Comparison of ENCODE assay signal across 18 cellular contexts in genomic region chr14:51750542-51750941, GRCh38.
DNase-seq lines count a peak whose midpoint lies in the region; ATAC-seq and TF ChIP-seq lines count a peak whose summit lies in the region.
"Had no signal": no experiment of that assay in that cellular context is flagged by ENCODE, and none has a peak within 500 bp of the region (broad histone marks: within the 10 kb centered on the region; RNA-seq: fewer than 3 reads in every experiment).

No MANE protein-coding gene starts in this region.

- H3K27me3 ChIP-seq in Loucy (ENCODE audit: insufficient read depth, low read length, poor library complexity, severe bottlenecking): no peaks in the 10 kb centered on the region
- H3K27me3 ChIP-seq: cardiac muscle cell, SJCRH30, uterus had no signal

- H3K4me1 ChIP-seq in Loucy (ENCODE audit: insufficient read depth, low read length, poor library complexity, severe bottlenecking): no peaks in the 10 kb centered on the region
- H3K4me1 ChIP-seq: SJCRH30, uterus had no signal

- peaks cover 2% of the 10 kb centered on the region for H3K27me3 Mint-ChIP-seq in activated CD4-positive, alpha-beta T cell treated with anti-CD3 and anti-CD28 coated beads for 36 hours
- H3K27me3 Mint-ChIP-seq in chondrocyte (ENCODE audit: low read depth): no peaks in the 10 kb centered on the region
- no peaks in the 10 kb centered on the region for H3K27me3 Mint-ChIP-seq in osteocyte (ENCODE audit: unreplicated experiment)

- H3K9me3 ChIP-seq in Loucy (ENCODE audit: insufficient read depth, low read depth, low read length): no peaks in the 10 kb centered on the region
- H3K9me3 ChIP-seq: SJCRH30, uterus had no signal

- CTCF ChIA-PET in activated CD4-positive, alpha-beta T cell treated with anti-CD3 and anti-CD28 coated beads for 36 hours (lab: Charles Lee): interaction anchor here (1.0 to 1.4 kb wide), 2 partner anchors 98 to 467 kb away, joined by 3 to 5 read pairs; partner anchors contain the start of gene FRMD6

- ATAC-seq in activated CD4-positive, alpha-beta T cell treated with anti-CD3 and anti-CD28 coated beads for 36 hours: no peak
- no peak for ATAC-seq in GM21619 (IDR thresholded peaks at IDR 0.05; ENCODE audit: unreplicated experiment)
- ATAC-seq in HG03565 (IDR thresholded peaks at IDR 0.05; ENCODE audit: unreplicated experiment): no peak
- ATAC-seq: activated CD4-positive, CD25-positive, alpha-beta regulatory T cell treated with anti-CD3 and anti-CD28 coated beads, Interleukin-2, amount 50 U/mL, for 24 hours; naive thymus-derived CD8-positive, alpha-beta T cell had no signal

- no peaks in the 10 kb centered on the region for H3K9me2 ChIP-seq in Loucy (replicated peaks; ENCODE audit: low read depth, low read length)

- H3F3A ChIP-seq in Loucy (ENCODE audit: low read depth): no peaks in the 10 kb centered on the region

- no peak overlapping the region for H3K27ac Mint-ChIP-seq in activated CD4-positive, alpha-beta T cell treated with anti-CD3 and anti-CD28 coated beads for 36 hours
- H3K27ac Mint-ChIP-seq in chondrocyte (ENCODE audit: unreplicated experiment) (no peak overlapping the region), osteocyte (ENCODE audit: unreplicated experiment) (no peak overlapping the region)
- H3K27ac Mint-ChIP-seq: memory B cell; naive thymus-derived CD8-positive, alpha-beta T cell had no signal

- no peak overlapping the region for H3K4me3 Mint-ChIP-seq in activated CD4-positive, alpha-beta T cell treated with anti-CD3 and anti-CD28 coated beads for 36 hours
- H3K4me3 Mint-ChIP-seq in chondrocyte (ENCODE audit: unreplicated experiment) (no peak overlapping the region), osteocyte (ENCODE audit: unreplicated experiment) (no peak overlapping the region)
- H3K4me3 Mint-ChIP-seq: memory B cell; naive thymus-derived CD8-positive, alpha-beta T cell had no signal

- H3K9ac ChIP-seq in Loucy (ENCODE audit: low read depth, low read length, poor library complexity, severe bottlenecking): no peak overlapping the region

- no peaks in the 10 kb centered on the region for H4K20me1 ChIP-seq in Loucy (ENCODE audit: insufficient read depth, low read length, poor library complexity, severe bottlenecking)

- peak; percentile 50 for DNase-seq in activated CD4-positive, alpha-beta T cell treated with anti-CD3 and anti-CD28 coated beads for 36 hours
- no peak for DNase-seq in activated CD4-positive, alpha-beta T cell treated with anti-CD3 and anti-CD28 coated beads, Interleukin-2, amount 50 U/mL, for 4 hours
- no peak for DNase-seq in chondrocyte (ENCODE audit: low spot score)
- DNase-seq in osteocyte (ENCODE audit: extremely low spot score, unreplicated experiment): no peak
- DNase-seq in NCI-H2196 treated with DMSO at 0.1 percent for 48 hours (lab: John Stamatoyannopoulos, UW; ENCODE audit: unreplicated experiment): no peak
- DNase-seq: KG1; naive thymus-derived CD8-positive, alpha-beta T cell; NCI-H2227 treated with DMSO at 0.1 percent for 48 hours; stimulated activated CD4-positive, alpha-beta T cell treated with anti-CD3 and anti-CD28 coated beads, Interleukin-2, amount 100 ng/mL, for 48 hours; uterus had no signal

- intact Hi-C loops in activated CD4-positive, alpha-beta T cell treated with anti-CD3 and anti-CD28 coated beads for 36 hours (cut with DNase I, micrococcal nuclease): no loop called here

- no peaks in the 10 kb centered on the region for H3K36me3 Mint-ChIP-seq in activated CD4-positive, alpha-beta T cell treated with anti-CD3 and anti-CD28 coated beads for 36 hours (ENCODE audit: low read depth)
- H3K36me3 Mint-ChIP-seq in chondrocyte (ENCODE audit: low read depth): no peaks in the 10 kb centered on the region
- H3K36me3 Mint-ChIP-seq in osteocyte (ENCODE audit: unreplicated experiment): no peaks in the 10 kb centered on the region
- H3K36me3 Mint-ChIP-seq: memory B cell; naive thymus-derived CD8-positive, alpha-beta T cell had no signal

- no peak overlapping the region for H3K4me2 ChIP-seq in Loucy (ENCODE audit: low read depth, low read length, poor library complexity, severe bottlenecking)

- H3K9me3 Mint-ChIP-seq in activated CD4-positive, alpha-beta T cell treated with anti-CD3 and anti-CD28 coated beads for 36 hours (ENCODE audit: low read depth): no peaks in the 10 kb centered on the region
- no peaks in the 10 kb centered on the region for H3K9me3 Mint-ChIP-seq in chondrocyte (ENCODE audit: low read depth)
- H3K9me3 Mint-ChIP-seq in osteocyte (ENCODE audit: unreplicated experiment): no peaks in the 10 kb centered on the region
- H3K9me3 Mint-ChIP-seq: memory B cell had no signal

- H3K36me3 ChIP-seq in Loucy (ENCODE audit: insufficient read depth, low read length): no peaks in the 10 kb centered on the region
- H3K36me3 ChIP-seq: cardiac muscle cell, SJCRH30, uterus had no signal

- H3K79me2 ChIP-seq in Loucy (ENCODE audit: insufficient read depth, low read length): no peaks in the 10 kb centered on the region

- TF ChIP-seq CTCF in Loucy (conservative IDR thresholded peaks at IDR 0.05; ENCODE audit: low read length) (peak; percentile 39; the same call in 1 of the 2 replicates), chondrocyte (IDR thresholded peaks at IDR 0.05) (peak; percentile 35), osteocyte (IDR thresholded peaks at IDR 0.05) (peak; percentile 15)

- H3K4me3 ChIP-seq in Loucy (ENCODE audit: low read length, poor library complexity, severe bottlenecking): no peak overlapping the region
- H3K4me3 ChIP-seq: cardiac muscle cell, SJCRH30, skin epidermis, uterus had no signal

- no peak overlapping the region for H2AFZ ChIP-seq in Loucy (ENCODE audit: low read length)

- POLR2A ChIA-PET in activated CD4-positive, alpha-beta T cell treated with anti-CD3 and anti-CD28 coated beads for 36 hours (lab: Charles Lee): no interaction called here

- H3K4me1 Mint-ChIP-seq in activated CD4-positive, alpha-beta T cell treated with anti-CD3 and anti-CD28 coated beads for 36 hours: no peaks in the 10 kb centered on the region
- H3K4me1 Mint-ChIP-seq in chondrocyte (ENCODE audit: low read depth): no peaks in the 10 kb centered on the region
- H3K4me1 Mint-ChIP-seq in osteocyte (ENCODE audit: unreplicated experiment): no peaks in the 10 kb centered on the region
- H3K4me1 Mint-ChIP-seq: memory B cell; naive thymus-derived CD8-positive, alpha-beta T cell had no signal
